ENCODE assay signal across 9 cellular contexts in the genomic region with DNA sequence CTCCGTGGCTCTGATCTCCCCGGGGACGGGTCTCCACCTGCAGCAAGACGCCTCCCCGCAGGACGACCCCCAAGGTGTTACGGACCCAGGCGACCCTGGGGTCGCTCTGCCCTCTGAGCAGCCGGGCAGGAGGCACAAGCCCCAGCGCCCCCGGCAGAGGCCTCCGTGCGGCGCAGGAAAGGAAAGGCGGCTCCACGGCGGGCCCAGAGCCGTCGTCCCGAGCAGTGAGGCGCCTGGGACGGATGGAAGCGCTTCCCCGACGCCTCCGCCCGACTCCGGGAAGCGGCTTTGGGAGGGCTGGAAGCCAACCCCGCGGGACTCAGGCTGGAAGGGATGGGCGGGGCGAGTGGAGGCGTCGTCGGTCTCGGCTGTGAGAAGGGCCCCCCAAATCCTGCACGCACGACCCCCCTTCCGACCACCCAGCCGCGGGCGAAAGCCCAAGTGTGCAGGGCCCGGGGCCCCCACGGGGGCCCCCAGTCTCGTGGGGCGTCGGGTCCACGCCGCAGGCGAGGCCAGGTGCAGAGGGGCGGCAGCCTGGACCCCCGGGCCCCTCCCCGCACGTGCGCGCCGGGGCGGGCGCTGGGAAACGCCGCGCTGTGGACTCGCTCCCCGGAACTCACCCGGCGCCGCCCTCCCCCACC. TPM values are rescaled to one million over a fixed set of nuclear protein-coding genes. Genes with fewer than 3 reads are reported as not detected.
A peak's percentile ranks its signal among the peaks of the same experiment; 100 is the strongest.
DNase-seq lines count a peak whose midpoint lies in the region; ATAC-seq, FAIRE-seq and TF ChIP-seq lines count a peak whose summit lies in the region.
"Had no signal": no experiment of that assay in that cellular context is flagged by ENCODE, and none has a peak within 500 bp of the region (broad histone marks: within the 10 kb centered on the region; RNA-seq: fewer than 3 reads in every experiment).

No MANE protein-coding gene starts in this region.

- peaks cover 5% of the 10 kb centered on the region for H3K4me1 ChIP-seq in CD4-positive, alpha-beta memory T cell (ENCODE audit: insufficient read depth, low read length)
- peaks cover 0 to 17% of the 10 kb centered on the region in 2 donors for H3K4me1 ChIP-seq in right atrium auricular region

- CTCF ChIA-PET in CD4-positive, alpha-beta memory T cell (lab: Charles Lee; ENCODE audit: partially characterized antibody), result interaction anchor here (1.1 kb wide), 3 partner anchors 27 to 315 kb away, joined by 3 to 4 read pairs (median 3); no protein-coding TSS in a partner anchor

- peaks cover 3% of the 10 kb centered on the region for H3K27me3 ChIP-seq in CD4-positive, alpha-beta memory T cell (ENCODE audit: insufficient read depth, low read length)
- no peaks in the 10 kb centered on the region for H3K27me3 ChIP-seq in right atrium auricular region

- TF ChIP-seq CTCF in right atrium auricular region (IDR thresholded peaks at IDR 0.05), result no peak

- no peak overlapping the region for H3K4me3 ChIP-seq in CD4-positive, alpha-beta memory T cell (ENCODE audit: low read length in 2 of 2)
- H3K4me3 ChIP-seq in right atrium auricular region (peak overlapping the region; percentile 45 to 61), skeletal muscle cell (ENCODE audit: low read depth, low read length) (peak overlapping the region; percentile 39)

- no peaks in the 10 kb centered on the region for H3K36me3 ChIP-seq in CD4-positive, alpha-beta memory T cell (ENCODE audit: insufficient read depth, low read length)
- no peaks in the 10 kb centered on the region for H3K36me3 ChIP-seq in right atrium auricular region

- no peak for FAIRE-seq in HTR-8/SVneo (lab: Jason Lieb, UNC)

- no peak overlapping the region for H3K27ac Mint-ChIP-seq in CD4-positive, alpha-beta memory T cell
- H3K27ac Mint-ChIP-seq in IgD-negative memory B cell, result no peak overlapping the region

- peaks cover 2 to 3% of the 10 kb centered on the region in 2 donors for H3K36me3 Mint-ChIP-seq in CD4-positive, alpha-beta memory T cell
- peaks cover 1% of the 10 kb centered on the region for H3K36me3 Mint-ChIP-seq in IgD-negative memory B cell

- ATAC-seq in GM18502 (IDR thresholded peaks at IDR 0.05; ENCODE audit: poor library complexity, unreplicated experiment), result no peak

- H3K27me3 Mint-ChIP-seq in CD4-positive, alpha-beta memory T cell, result peaks cover 3% of the 10 kb centered on the region in 2 donors
- peaks cover 18% of the 10 kb centered on the region for H3K27me3 Mint-ChIP-seq in IgD-negative memory B cell

- intact Hi-C loops in CD4-positive, alpha-beta memory T cell (cut with micrococcal nuclease), result loop anchor here (10.0 kb wide), 1 partner anchor 51 kb away; no protein-coding TSS in a partner anchor

- peaks cover 11 to 40% (median 16%) of the 10 kb centered on the region in 4 donors for H3K4me1 Mint-ChIP-seq in CD4-positive, alpha-beta memory T cell
- peaks cover 7 to 13% (median 12%) of the 10 kb centered on the region in 3 donors for H3K4me1 Mint-ChIP-seq in IgD-negative memory B cell

- no peaks in the 10 kb centered on the region for H3K9me3 Mint-ChIP-seq in CD4-positive, alpha-beta memory T cell
- no peaks in the 10 kb centered on the region for H3K9me3 Mint-ChIP-seq in IgD-negative memory B cell

- peak overlapping the region in 7 of 8 donors; percentile 46 to 73 (median 64) for H3K4me3 Mint-ChIP-seq in CD4-positive, alpha-beta memory T cell
- H3K4me3 Mint-ChIP-seq in IgD-negative memory B cell, result peak overlapping the region; percentile 63 to 82 (median 74)

- POLR2A ChIA-PET in CD4-positive, alpha-beta memory T cell (lab: Charles Lee; ENCODE audit: partially characterized antibody), result interaction anchor here (0.6 kb wide), 1 partner anchor 18 kb away, joined by 4 read pairs; no protein-coding TSS in a partner anchor

- DNase-seq in CD4-positive, alpha-beta memory T cell, result no peak
- peak; percentile 19 for DNase-seq in activated naive CD4-positive, alpha-beta T cell treated with anti-CD3 and anti-CD28 coated beads, Interleukin-2, amount 50 U/mL, for 16 hours
- DNase-seq in right atrium auricular region (ENCODE audit: low spot score) (no peak), skeletal muscle cell (ENCODE audit: low read depth) (no peak), GM19240 (ENCODE audit: insufficient read length, low spot score) (no peak), HTR-8/SVneo (ENCODE audit: insufficient read length, low spot score) (no peak)

- no peaks in the 10 kb centered on the region for H3K9me3 ChIP-seq in CD4-positive, alpha-beta memory T cell (ENCODE audit: control insufficient read depth in 1 of 2, low read length in 2 of 2)
- H3K9me3 ChIP-seq in right atrium auricular region, result no peaks in the 10 kb centered on the region

- H3K27ac ChIP-seq in CD4-positive, alpha-beta memory T cell (ENCODE audit: low read depth, low read length), result no peak overlapping the region
- peak overlapping the region; percentile 77 to 82 for H3K27ac ChIP-seq in right atrium auricular region
- H3K27ac ChIP-seq: KMS-11 had no signal

RNA-seq across cellular contexts. Expression of gene RPH3AL, which starts 32.7 kb away (rescaled TPM):
- total RNA-seq in CD4-positive, alpha-beta memory T cell, result 1 to 10 TPM; 4.4 to 5.9 TPM
- 1 to 10 TPM; 1.7 to 3.5 TPM for polyA plus RNA-seq in CD4-positive, alpha-beta memory T cell
- polyA plus RNA-seq in IgD-negative memory B cell, result 13.8 TPM
- 10 to 100 TPM in 1 of 2 donors, 1 to 10 TPM in 1; 7.2 to 13.1 TPM for total RNA-seq in right atrium auricular region

Comparison
In these comparisons a context has a peak if more than half of its experiments do, and no peak if none do; other contexts are left out.
1. H3K4me3 ChIP-seq: peak in right atrium auricular region (2 of 2) and skeletal muscle cell (single experiment); none in CD4-positive, alpha-beta memory T cell (0 of 2).